29 cellular contexts compared by ENCODE assay signal in genomic region chr2:81576713-81577112, GRCh38.
"Had no signal": no experiment of that assay in that cellular context is flagged by ENCODE, and none has a peak within 500 bp of the region (broad histone marks: within the 10 kb centered on the region; RNA-seq: fewer than 3 reads in every experiment).

No MANE protein-coding gene starts in this region.

- H3K4me1 ChIP-seq: colonic mucosa, foreskin keratinocyte, gastrocnemius medialis, heart left ventricle had no signal

- H3K27me3 ChIP-seq: brain microvascular endothelial cell, cardiac muscle cell, colonic mucosa, foreskin keratinocyte, gastrocnemius medialis, heart left ventricle had no signal

- H3K9me3 ChIP-seq: colonic mucosa, gastrocnemius medialis, heart left ventricle had no signal

- FAIRE-seq: astrocyte, endometrium, endothelial cell of umbilical vein had no signal

- H3K36me3 ChIP-seq: brain microvascular endothelial cell, cardiac muscle cell, colonic mucosa, gastrocnemius medialis, heart left ventricle had no signal

- H3K4me3 ChIP-seq: cardiac muscle cell, colonic mucosa, gastrocnemius medialis, heart left ventricle had no signal

- H3K27ac ChIP-seq: brain microvascular endothelial cell, cardiac muscle cell, colonic mucosa, foreskin keratinocyte, gastrocnemius medialis, heart left ventricle had no signal

- DNase-seq: activated CD4-positive, alpha-beta memory T cell treated with anti-CD3 and anti-CD28 coated beads for 36 hours; activated CD4-positive, alpha-beta T cell treated with anti-CD3 and anti-CD28 coated beads for 36 hours; activated CD4-positive, alpha-beta T cell treated with anti-CD3 and anti-CD28 coated beads, Interleukin-2, amount 10 ng/mL, durations not matched to agents 24 days and 14 days; activated CD4-positive, CD25-positive, alpha-beta regulatory T cell; activated CD4-positive, CD25-positive, alpha-beta regulatory T cell treated with anti-CD3 and anti-CD28 coated beads, Interleukin-2, amount 50 U/mL, for 72 hours; activated CD8-positive, alpha-beta memory T cell treated with anti-CD3 and anti-CD28 coated beads, Interleukin-2, amount 10 ng/mL, durations not matched to agents 7 days and 5 days; activated CD8-positive, alpha-beta memory T cell treated with anti-CD3 and anti-CD28 coated beads, Interleukin-2, amount 50 U/mL, for 4 hours; activated CD8-positive, alpha-beta T cell treated with anti-CD3 and anti-CD28 coated beads, Interleukin-2, amount 10 ng/mL, durations not matched to agents 7 days and 5 days; activated gamma-delta T cell; activated naive CD4-positive, alpha-beta T cell; activated naive CD4-positive, alpha-beta T cell treated with anti-CD3 and anti-CD28 coated beads, Interleukin-2, amount 10 ng/mL, durations not matched to agents 7 days and 5 days; activated T-cell treated with anti-CD3 and anti-CD28 coated beads, Interleukin-2, amount 50 U/mL, for 24 hours; activated T-cell treated with anti-CD3 and anti-CD28 coated beads, Interleukin-2, amount 50 U/mL, for 72 hours; amniotic stem cell; anterior cingulate cortex; brain microvascular endothelial cell; central memory CD4-positive, alpha-beta T cell; cerebellar nuclear complex; colonic mucosa; effector CD8-positive, alpha-beta T cell; foreskin keratinocyte; gastrocnemius medialis; glutamatergic neuron; heart left ventricle; T-helper 2 cell had no signal
